1 cellular context compared by ENCODE assay signal in the genomic region with DNA sequence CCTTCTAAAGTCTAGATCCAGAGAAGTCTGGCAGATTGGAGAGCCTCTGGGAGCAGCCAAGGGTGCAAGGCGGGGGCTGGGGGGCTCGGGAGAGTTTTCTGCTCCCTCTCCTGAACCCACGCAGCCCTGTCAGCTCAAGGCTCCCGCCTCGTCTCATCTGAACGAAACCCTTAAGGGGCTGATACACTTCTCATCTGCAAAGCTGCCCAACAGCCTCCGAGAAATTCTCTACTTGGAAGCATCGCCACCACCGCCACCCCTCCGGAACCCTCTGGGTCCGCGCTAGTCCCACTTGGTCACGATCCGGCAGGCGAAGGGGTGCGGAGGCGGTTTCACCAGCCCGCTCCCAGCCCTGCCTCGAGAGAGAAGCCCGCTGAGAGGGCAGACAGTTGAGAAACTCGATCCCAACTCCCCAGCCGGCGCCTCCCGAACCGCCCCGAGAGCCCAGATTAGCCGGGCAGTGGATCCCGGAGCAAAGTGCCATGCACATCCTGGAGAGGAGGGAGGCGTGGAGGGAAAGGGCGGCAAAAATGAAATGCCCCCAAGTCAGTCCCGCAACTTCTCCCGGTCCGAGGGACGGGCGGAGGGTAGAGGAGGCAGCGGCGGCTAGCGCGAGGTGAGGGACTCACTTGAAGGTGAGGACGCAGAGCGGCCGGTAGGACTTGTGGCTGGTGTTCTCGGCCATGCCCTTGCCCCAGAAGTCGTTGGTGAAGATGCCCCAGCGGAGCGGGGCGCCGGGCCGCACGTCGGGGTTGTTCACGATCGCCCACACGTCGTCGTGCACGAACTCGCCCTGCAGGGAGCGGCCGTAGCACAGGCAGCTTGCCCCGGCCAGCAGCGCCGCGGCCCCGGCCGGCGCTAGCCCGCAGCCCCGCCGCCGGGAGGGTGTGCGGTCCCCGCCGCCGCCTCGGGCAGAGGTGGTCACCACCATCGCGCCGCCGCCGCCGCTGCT.
TF ChIP-seq lines count a peak whose summit lies in the region.

No MANE protein-coding gene starts in this region.

TF ChIP-seq in HepG2, 621 proteins besides CTCF, POLR2A, EP300 and RAD21 (continued from another document):
- TF ChIP-seq, protein P1, sequence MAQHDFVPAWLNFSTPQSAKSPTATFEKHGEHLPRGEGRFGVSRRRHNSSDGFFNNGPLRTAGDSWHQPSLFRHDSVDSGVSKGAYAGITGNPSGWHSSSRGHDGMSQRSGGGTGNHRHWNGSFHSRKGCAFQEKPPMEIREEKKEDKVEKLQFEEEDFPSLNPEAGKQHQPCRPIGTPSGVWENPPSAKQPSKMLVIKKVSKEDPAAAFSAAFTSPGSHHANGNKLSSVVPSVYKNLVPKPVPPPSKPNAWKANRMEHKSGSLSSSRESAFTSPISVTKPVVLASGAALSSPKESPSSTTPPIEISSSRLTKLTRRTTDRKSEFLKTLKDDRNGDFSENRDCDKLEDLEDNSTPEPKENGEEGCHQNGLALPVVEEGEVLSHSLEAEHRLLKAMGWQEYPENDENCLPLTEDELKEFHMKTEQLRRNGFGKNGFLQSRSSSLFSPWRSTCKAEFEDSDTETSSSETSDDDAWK (CRISPR knock-in tag; IDR thresholded peaks at IDR 0.05) = no peak
- peak; percentile 91 for TF ChIP-seq ZNF777 (CRISPR knock-in tag; IDR thresholded peaks at IDR 0.05)
- peak; percentile 17; the same call in 1 of the 2 replicates for TF ChIP-seq GABPB1 (CRISPR knock-in tag; IDR thresholded peaks at IDR 0.05)
- TF ChIP-seq ARID4A (CRISPR knock-in tag; IDR thresholded peaks at IDR 0.05; ENCODE audit: borderline replicate concordance) = peak; percentile 17; the same call in 1 of the 2 replicates
- no peak for TF ChIP-seq ZNF619 (CRISPR knock-in tag; IDR thresholded peaks at IDR 0.05)
- no peak for TF ChIP-seq NR2F1 (CRISPR knock-in tag; IDR thresholded peaks at IDR 0.05)
- no peak for TF ChIP-seq GATAD1 (CRISPR knock-in tag; IDR thresholded peaks at IDR 0.05)
- no peak for TF ChIP-seq GRHL1 (CRISPR knock-in tag; conservative IDR thresholded peaks at IDR 0.05)
TF ChIP-seq in HepG2: peak in this region for 4.
